1 cellular context compared by ENCODE assay signal in the genomic region with DNA sequence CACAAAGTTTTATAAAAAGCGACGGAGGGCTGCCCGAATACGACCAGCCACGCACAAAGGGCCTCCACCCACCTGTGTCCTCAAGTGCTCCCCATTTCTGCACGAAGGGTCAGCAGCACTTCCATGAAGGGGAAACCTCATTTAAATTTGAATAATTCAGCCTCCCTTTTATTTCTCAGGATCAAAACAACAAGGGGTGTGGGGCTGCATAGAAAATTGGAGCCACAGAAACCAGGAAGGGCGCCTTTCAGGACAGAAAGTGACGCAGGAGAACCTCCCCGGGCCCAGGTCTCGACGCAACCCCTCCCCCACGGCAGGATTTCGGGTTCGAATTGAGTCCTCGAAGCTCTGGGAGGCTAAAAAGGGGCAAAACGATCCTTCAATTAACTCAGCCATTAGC.
TF ChIP-seq lines count a peak whose summit lies in the region.

No MANE protein-coding gene starts in this region.

TF ChIP-seq in SK-N-SH, 30 proteins besides CTCF, POLR2A, EP300 and RAD21:
- TF ChIP-seq RXRA (IDR thresholded peaks at IDR 0.05; ENCODE audit: borderline replicate concordance, low read depth) (no peak), YY1 (IDR thresholded peaks at IDR 0.05; ENCODE audit: low read depth) (no peak), FOXJ3 (CRISPR knock-in tag; IDR thresholded peaks at IDR 0.05) (no peak), SIN3A (IDR thresholded peaks at IDR 0.05; ENCODE audit: borderline replicate concordance, low read depth, low read length) (no peak), NRF1 (IDR thresholded peaks at IDR 0.05; ENCODE audit: low read depth, low read length) (no peak), SMC3 (IDR thresholded peaks at IDR 0.05; ENCODE audit: low read depth, low read length) (no peak), FOXM1 (IDR thresholded peaks at IDR 0.05; ENCODE audit: low read depth) (no peak), POLR2AphosphoS5 (IDR thresholded peaks at IDR 0.05; ENCODE audit: low read depth, low read length) (no peak), FOSL2 (IDR thresholded peaks at IDR 0.05; ENCODE audit: borderline replicate concordance, low read depth) (no peak), TAF1 (IDR thresholded peaks at IDR 0.05; ENCODE audit: borderline replicate concordance, low read depth, low read length) (no peak), JUND (IDR thresholded peaks at IDR 0.05) (no peak)
- TF ChIP-seq, protein P1, sequence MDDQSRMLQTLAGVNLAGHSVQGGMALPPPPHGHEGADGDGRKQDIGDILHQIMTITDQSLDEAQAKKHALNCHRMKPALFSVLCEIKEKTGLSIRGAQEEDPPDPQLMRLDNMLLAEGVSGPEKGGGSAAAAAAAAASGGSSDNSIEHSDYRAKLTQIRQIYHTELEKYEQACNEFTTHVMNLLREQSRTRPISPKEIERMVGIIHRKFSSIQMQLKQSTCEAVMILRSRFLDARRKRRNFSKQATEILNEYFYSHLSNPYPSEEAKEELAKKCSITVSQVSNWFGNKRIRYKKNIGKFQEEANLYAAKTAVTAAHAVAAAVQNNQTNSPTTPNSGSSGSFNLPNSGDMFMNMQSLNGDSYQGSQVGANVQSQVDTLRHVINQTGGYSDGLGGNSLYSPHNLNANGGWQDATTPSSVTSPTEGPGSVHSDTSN (IDR thresholded peaks at IDR 0.05) = no peak
- TF ChIP-seq, protein P2, sequence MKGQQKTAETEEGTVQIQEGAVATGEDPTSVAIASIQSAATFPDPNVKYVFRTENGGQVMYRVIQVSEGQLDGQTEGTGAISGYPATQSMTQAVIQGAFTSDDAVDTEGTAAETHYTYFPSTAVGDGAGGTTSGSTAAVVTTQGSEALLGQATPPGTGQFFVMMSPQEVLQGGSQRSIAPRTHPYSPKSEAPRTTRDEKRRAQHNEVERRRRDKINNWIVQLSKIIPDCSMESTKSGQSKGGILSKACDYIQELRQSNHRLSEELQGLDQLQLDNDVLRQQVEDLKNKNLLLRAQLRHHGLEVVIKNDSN (IDR thresholded peaks at IDR 0.05; ENCODE audit: borderline replicate concordance, low read depth) = no peak
- TF ChIP-seq, protein P3, sequence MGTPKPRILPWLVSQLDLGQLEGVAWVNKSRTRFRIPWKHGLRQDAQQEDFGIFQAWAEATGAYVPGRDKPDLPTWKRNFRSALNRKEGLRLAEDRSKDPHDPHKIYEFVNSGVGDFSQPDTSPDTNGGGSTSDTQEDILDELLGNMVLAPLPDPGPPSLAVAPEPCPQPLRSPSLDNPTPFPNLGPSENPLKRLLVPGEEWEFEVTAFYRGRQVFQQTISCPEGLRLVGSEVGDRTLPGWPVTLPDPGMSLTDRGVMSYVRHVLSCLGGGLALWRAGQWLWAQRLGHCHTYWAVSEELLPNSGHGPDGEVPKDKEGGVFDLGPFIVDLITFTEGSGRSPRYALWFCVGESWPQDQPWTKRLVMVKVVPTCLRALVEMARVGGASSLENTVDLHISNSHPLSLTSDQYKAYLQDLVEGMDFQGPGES (IDR thresholded peaks at IDR 0.05; ENCODE audit: low read depth, low read length) = no peak
